ENCODE assay signal across 9 cellular contexts in the genomic region with DNA sequence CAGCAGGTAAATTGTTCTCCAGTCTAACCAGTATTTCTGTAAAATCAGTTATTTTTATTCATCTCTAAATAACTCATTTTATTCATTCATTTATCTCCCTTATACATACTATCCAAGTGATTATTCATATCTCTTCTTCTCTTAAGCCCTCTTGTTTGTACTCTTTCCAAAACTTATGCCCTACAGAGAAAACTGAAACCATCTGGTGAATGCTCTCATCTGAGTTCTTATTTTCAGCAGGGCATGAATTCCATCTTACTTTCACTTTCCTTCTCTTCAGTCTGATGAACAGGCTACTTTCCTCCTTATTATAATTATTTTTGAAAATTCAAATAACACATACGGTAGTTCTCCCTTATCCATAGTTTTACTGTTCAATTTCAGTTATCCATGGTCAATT.
DNase-seq lines count a peak whose midpoint lies in the region; ATAC-seq and TF ChIP-seq lines count a peak whose summit lies in the region.
"Had no signal": no experiment of that assay in that cellular context is flagged by ENCODE, and none has a peak within 500 bp of the region (broad histone marks: within the 10 kb centered on the region; RNA-seq: fewer than 3 reads in every experiment).

No MANE protein-coding gene starts in this region.

- H3K4me1 ChIP-seq in SK-N-SH (ENCODE audit: control insufficient read depth in 1 of 2, insufficient read depth in 2 of 2, low read depth in 1 of 2, low read length in 1 of 2), result no peaks in the 10 kb centered on the region; a peak in 2 of 4 replicates
- peaks cover 15% of the 10 kb centered on the region for H3K4me1 ChIP-seq in lower lobe of right lung

- H3F3A ChIP-seq in SK-N-SH (replicated peaks; ENCODE audit: insufficient read depth), result no peaks in the 10 kb centered on the region

- TF ChIP-seq CTCF in SK-N-SH (IDR thresholded peaks at IDR 0.05) (no peak), lower lobe of right lung (IDR thresholded peaks at IDR 0.05) (no peak), nephron progenitor cell (IDR thresholded peaks at IDR 0.05) (no peak)

- no peaks in the 10 kb centered on the region for H3K27me3 Mint-ChIP-seq in nephron progenitor cell (ENCODE audit: low read depth, poor library complexity)
- H3K27me3 Mint-ChIP-seq: memory B cell had no signal

- 74% methylated on average over 1 of the region's 1 CpG for WGBS in SK-N-SH (ENCODE audit: low lambda C conversion rate)

- POLR2A ChIA-PET in SK-N-SH (lab: Yijun Ruan, JAX), result no interaction called here

- peaks cover 36% of the 10 kb centered on the region for H3K36me3 Mint-ChIP-seq in nephron progenitor cell (ENCODE audit: low read depth)

- H3K36me3 ChIP-seq in SK-N-SH (replicated peaks in 1 of 2; ENCODE audit: control insufficient read depth in 1 of 2, insufficient read depth in 2 of 2, low read length in 1 of 2), result peaks cover 2 to 11% of the 10 kb centered on the region in 2 experiments
- H3K36me3 ChIP-seq in lower lobe of right lung, result peaks cover 8% of the 10 kb centered on the region
- H3K36me3 ChIP-seq in MG63, result no peaks in the 10 kb centered on the region

- no peak overlapping the region for H3K4me3 Mint-ChIP-seq in nephron progenitor cell
- H3K4me3 Mint-ChIP-seq: memory B cell had no signal

- peak; percentile 82 for ATAC-seq in GM21723 (IDR thresholded peaks at IDR 0.05; ENCODE audit: unreplicated experiment)
- peak in 1 of 2 donors; percentile 61 for ATAC-seq in lower lobe of right lung

- 0 out of 2 replicates have a peak overlapping the region, but pooled peaks have one; percentile 7 for H3K9ac ChIP-seq in SK-N-SH

- no peaks in the 10 kb centered on the region for H3K27me3 ChIP-seq in SK-N-SH (ENCODE audit: insufficient read depth)
- H3K27me3 ChIP-seq in lower lobe of right lung (ENCODE audit: low read depth), result no peaks in the 10 kb centered on the region
- H3K27me3 ChIP-seq in MG63, result no peaks in the 10 kb centered on the region

- no peaks in the 10 kb centered on the region for H3K9me2 ChIP-seq in SK-N-SH

- no peaks in the 10 kb centered on the region for H4K20me1 ChIP-seq in SK-N-SH (ENCODE audit: insufficient read depth)

- H3K9me3 Mint-ChIP-seq in nephron progenitor cell, result no peaks in the 10 kb centered on the region
- H3K9me3 Mint-ChIP-seq: memory B cell had no signal

- no peak overlapping the region for H3K27ac Mint-ChIP-seq in nephron progenitor cell
- H3K27ac Mint-ChIP-seq: memory B cell had no signal

- no peaks in the 10 kb centered on the region for H3K79me2 ChIP-seq in SK-N-SH (ENCODE audit: insufficient read depth)

- DNase-seq in EL (peak; percentile 27), SK-N-SH (no peak), lower lobe of right lung (no peak), MG63 (no peak), nephron progenitor cell (no peak), activated gamma-delta T cell treated with Interleukin-2 at 50 U/mL for 16 hours (no peak), NCI-H2196 (lab: John Stamatoyannopoulos, UW; ENCODE audit: unreplicated experiment) (no peak)

- intact Hi-C loops in lower lobe of right lung (cut with DNase I), result no loop called here

- no peak for TF ChIP-seq EP300 in SK-N-SH (IDR thresholded peaks at IDR 0.05; ENCODE audit: borderline replicate concordance in 1 of 2, low read depth in 1 of 2, low read length in 1 of 2)

- CTCF ChIA-PET in SK-N-SH (lab: Yijun Ruan, JAX), result no interaction called here

- H3K9me3 ChIP-seq in SK-N-SH (no peaks in the 10 kb centered on the region), lower lobe of right lung (no peaks in the 10 kb centered on the region), MG63 (no peaks in the 10 kb centered on the region)

- peak overlapping the region; percentile 31 to 43; a peak in 2 of 4 replicates for H3K27ac ChIP-seq in SK-N-SH (ENCODE audit: low read depth in 2 of 2, low read length in 1 of 2)
- no peak overlapping the region for H3K27ac ChIP-seq in lower lobe of right lung

- no peaks in the 10 kb centered on the region for H3K4me1 Mint-ChIP-seq in nephron progenitor cell

- TF ChIP-seq RAD21 in SK-N-SH (IDR thresholded peaks at IDR 0.05; ENCODE audit: low read length), result no peak

- no peak overlapping the region for H2AFZ ChIP-seq in SK-N-SH (ENCODE audit: low read depth)

- H3K4me2 ChIP-seq in SK-N-SH, result peak overlapping the region; percentile 49

- peak overlapping the region; percentile 14 to 24; a peak in 2 of 4 replicates for H3K4me3 ChIP-seq in SK-N-SH (ENCODE audit: low read depth in 2 of 2, low read length in 1 of 2)
- peak overlapping the region; percentile 22 for H3K4me3 ChIP-seq in lower lobe of right lung
- H3K4me3 ChIP-seq in MG63, result no peak overlapping the region

TF ChIP-seq in SK-N-SH, 30 proteins besides CTCF, POLR2A, EP300 and RAD21:
- TF ChIP-seq RXRA (IDR thresholded peaks at IDR 0.05; ENCODE audit: borderline replicate concordance, low read depth) (no peak), TCF12 (IDR thresholded peaks at IDR 0.05) (peak; percentile 42; the same call in 1 of the 2 replicates), JUND (IDR thresholded peaks at IDR 0.05) (no peak), GABPA (IDR thresholded peaks at IDR 0.05; ENCODE audit: low read depth) (no peak), SMC3 (IDR thresholded peaks at IDR 0.05; ENCODE audit: low read depth, low read length) (no peak)
- TF ChIP-seq, protein P1, sequence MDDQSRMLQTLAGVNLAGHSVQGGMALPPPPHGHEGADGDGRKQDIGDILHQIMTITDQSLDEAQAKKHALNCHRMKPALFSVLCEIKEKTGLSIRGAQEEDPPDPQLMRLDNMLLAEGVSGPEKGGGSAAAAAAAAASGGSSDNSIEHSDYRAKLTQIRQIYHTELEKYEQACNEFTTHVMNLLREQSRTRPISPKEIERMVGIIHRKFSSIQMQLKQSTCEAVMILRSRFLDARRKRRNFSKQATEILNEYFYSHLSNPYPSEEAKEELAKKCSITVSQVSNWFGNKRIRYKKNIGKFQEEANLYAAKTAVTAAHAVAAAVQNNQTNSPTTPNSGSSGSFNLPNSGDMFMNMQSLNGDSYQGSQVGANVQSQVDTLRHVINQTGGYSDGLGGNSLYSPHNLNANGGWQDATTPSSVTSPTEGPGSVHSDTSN (IDR thresholded peaks at IDR 0.05), result no peak
